2 cellular contexts compared by ENCODE assay signal in genomic region chr1:62423580-62424242, GRCh38.
TF ChIP-seq lines count a peak whose summit lies in the region.

No MANE protein-coding gene starts in this region.

TF ChIP-seq in HCT116, 20 proteins besides CTCF, POLR2A, EP300 and RAD21 (continued from another document):
- TF ChIP-seq ATF3 (IDR thresholded peaks at IDR 0.05) (no peak), CBX3 (IDR thresholded peaks at IDR 0.05; ENCODE audit: low read depth) (no peak), FOSL1 (IDR thresholded peaks at IDR 0.05; ENCODE audit: low read depth) (no peak), EZH2phosphoT487 (IDR thresholded peaks at IDR 0.05; ENCODE audit: borderline replicate concordance) (no peak)

TF ChIP-seq in WTC11, 78 proteins besides CTCF, POLR2A, EP300 and RAD21 (continued from another document):
- TF ChIP-seq ZNF532 (CRISPR knock-in tag; IDR thresholded peaks at IDR 0.05; ENCODE audit: borderline replicate concordance): no peak
